Comparison of ENCODE assay signal across 13 cellular contexts in the genomic region with DNA sequence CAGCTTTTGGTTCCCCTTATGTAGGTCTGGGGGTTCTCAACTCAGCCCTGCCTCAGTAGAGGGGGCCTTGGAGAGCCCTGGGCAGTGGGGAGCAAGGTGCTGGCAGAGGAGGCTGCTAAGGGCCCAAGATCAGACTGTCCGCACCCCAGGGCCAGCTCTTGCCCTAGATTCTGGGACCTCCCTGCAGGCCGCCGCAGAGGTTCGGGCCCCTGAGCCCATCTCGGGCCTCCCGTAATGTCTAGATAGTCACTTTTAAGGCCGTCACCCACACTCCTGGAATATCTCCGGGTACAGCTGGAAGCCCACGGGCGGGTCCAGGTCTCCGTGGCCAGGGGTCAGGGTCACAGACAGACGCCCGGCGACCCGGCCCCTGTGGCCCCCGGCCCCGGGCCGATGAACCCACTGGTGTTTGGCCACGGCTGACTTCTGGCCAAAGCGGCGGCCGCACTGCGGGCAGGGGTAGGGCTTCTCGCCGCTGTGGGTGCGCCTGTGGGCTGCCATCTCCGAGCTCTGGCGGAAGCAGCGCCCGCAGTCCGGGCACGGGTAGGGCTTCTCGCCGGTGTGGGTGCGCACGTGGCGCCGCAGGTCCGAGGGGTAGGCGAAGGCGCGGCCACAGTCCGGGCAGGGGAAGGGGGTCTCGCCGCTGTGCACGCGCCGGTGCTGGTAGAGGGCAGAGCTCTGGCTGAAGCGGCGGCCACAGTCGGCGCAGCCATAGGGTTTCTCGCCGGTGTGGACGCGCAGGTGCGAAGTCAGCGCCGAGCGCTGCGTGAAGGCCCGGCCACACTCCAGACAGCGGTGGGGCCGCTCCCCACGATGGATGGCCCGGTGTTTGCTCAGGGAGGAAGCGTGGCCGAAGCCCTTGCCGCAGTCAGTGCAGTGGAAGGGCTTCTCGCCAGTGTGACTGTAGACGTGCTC. TPM values are rescaled to one million over a fixed set of nuclear protein-coding genes. Genes with fewer than 3 reads are reported as not detected.
DNase-seq lines count a peak whose midpoint lies in the region; ATAC-seq lines count a peak whose summit lies in the region.
"Had no signal": no experiment of that assay in that cellular context is flagged by ENCODE, and none has a peak within 500 bp of the region (broad histone marks: within the 10 kb centered on the region; RNA-seq: fewer than 3 reads in every experiment).

No MANE protein-coding gene starts in this region.

- peaks cover 2% of the 10 kb centered on the region for H3K9me3 ChIP-seq in trophoblast cell (ENCODE audit: insufficient read depth, low read depth, low read length)
- H3K9me3 ChIP-seq: BLaER1 treated with 17β-estradiol and CSF1 and Interleukin-3, amounts not matched to agents 10 nM and 100 nM had no signal

- H3K14ac ChIP-seq in trophoblast cell (ENCODE audit: low read length), result no peak overlapping the region

- H3K27ac Mint-ChIP-seq in activated CD4-positive, alpha-beta T cell treated with anti-CD3 and anti-CD28 coated beads for 36 hours, result peak overlapping the region; percentile 42
- H3K27ac Mint-ChIP-seq in activated T-helper 1 cell treated with anti-CD3 and anti-CD28 coated beads, Interleukin-12 subunit alpha, Interleukin-12 subunit beta, Interleukin-2, Interleukin-4 antibody, amounts not matched to agents 30 ng/mL and 10 ng/mL and 1 ng/mL, durations not matched to agents 14 hours and 24 hours and 36 hours, result no peak overlapping the region

- no peak overlapping the region for H3K4me2 ChIP-seq in trophoblast cell (ENCODE audit: low read length)

- H3K79me1 ChIP-seq in trophoblast cell (ENCODE audit: low read length), result peaks cover 13% of the 10 kb centered on the region

- POLR2A ChIA-PET in activated CD4-positive, alpha-beta T cell treated with anti-CD3 and anti-CD28 coated beads for 36 hours (lab: Charles Lee), result interaction anchor here (0.5 kb wide), 2 partner anchors 86 to 95 kb away, joined by 3 to 4 read pairs; no protein-coding TSS in a partner anchor

- no peak overlapping the region for H3K4me3 Mint-ChIP-seq in activated CD4-positive, alpha-beta T cell treated with anti-CD3 and anti-CD28 coated beads for 36 hours
- H3K4me3 Mint-ChIP-seq in activated T-helper 1 cell treated with anti-CD3 and anti-CD28 coated beads, Interleukin-12 subunit alpha, Interleukin-12 subunit beta, Interleukin-2, Interleukin-4 antibody, amounts not matched to agents 30 ng/mL and 10 ng/mL and 1 ng/mL, durations not matched to agents 14 hours and 24 hours and 36 hours, result peak overlapping the region; percentile 33

- H3K9me3 Mint-ChIP-seq in activated CD4-positive, alpha-beta T cell treated with anti-CD3 and anti-CD28 coated beads for 36 hours (ENCODE audit: low read depth), result no peaks in the 10 kb centered on the region
- H3K9me3 Mint-ChIP-seq in activated T-helper 1 cell treated with anti-CD3 and anti-CD28 coated beads, Interleukin-12 subunit alpha, Interleukin-12 subunit beta, Interleukin-2, Interleukin-4 antibody, amounts not matched to agents 30 ng/mL and 10 ng/mL and 1 ng/mL, durations not matched to agents 14 hours and 24 hours and 36 hours, result no peaks in the 10 kb centered on the region

- H3K23ac ChIP-seq in trophoblast cell (ENCODE audit: low read length), result no peak overlapping the region

- H3K27me3 Mint-ChIP-seq in activated CD4-positive, alpha-beta T cell treated with anti-CD3 and anti-CD28 coated beads for 36 hours, result no peaks in the 10 kb centered on the region
- no peaks in the 10 kb centered on the region for H3K27me3 Mint-ChIP-seq in activated T-helper 1 cell treated with anti-CD3 and anti-CD28 coated beads, Interleukin-12 subunit alpha, Interleukin-12 subunit beta, Interleukin-2, Interleukin-4 antibody, amounts not matched to agents 30 ng/mL and 10 ng/mL and 1 ng/mL, durations not matched to agents 14 hours and 24 hours and 36 hours (ENCODE audit: insufficient read depth)

- no peak for ATAC-seq in activated CD4-positive, alpha-beta T cell treated with anti-CD3 and anti-CD28 coated beads for 36 hours
- no peak for ATAC-seq in HG02798 (IDR thresholded peaks at IDR 0.05; ENCODE audit: poor library complexity, unreplicated experiment)
- ATAC-seq: PC-3 had no signal

- H3K27me3 ChIP-seq in trophoblast cell (ENCODE audit: insufficient read depth, low read length), result no peaks in the 10 kb centered on the region

- no peak overlapping the region for H2BK12ac ChIP-seq in trophoblast cell (ENCODE audit: low read length)

- intact Hi-C loops in activated CD4-positive, alpha-beta T cell treated with anti-CD3 and anti-CD28 coated beads for 36 hours (cut with DNase I, micrococcal nuclease), result loop anchor here (5.0 to 10.0 kb wide), 2 partner anchors 142 to 460 kb away; a partner anchor contains a TSS
- intact Hi-C loops in activated T-helper 1 cell treated with anti-CD3 and anti-CD28 coated beads, Interleukin-12 subunit alpha, Interleukin-12 subunit beta, Interleukin-2, Interleukin-4 antibody, amounts not matched to agents 30 ng/mL and 10 ng/mL and 1 ng/mL, durations not matched to agents 14 hours and 24 hours and 36 hours (cut with micrococcal nuclease), result loop anchor here (5.0 kb wide), 1 partner anchor 32 kb away; a partner anchor contains a TSS

- no peak overlapping the region for H4K91ac ChIP-seq in trophoblast cell (ENCODE audit: low read depth, low read length)

- H2AK5ac ChIP-seq in trophoblast cell (ENCODE audit: low read length), result no peak overlapping the region

- no peak for DNase-seq in activated CD4-positive, alpha-beta T cell treated with anti-CD3 and anti-CD28 coated beads for 36 hours
- DNase-seq in activated CD4-positive, alpha-beta T cell treated with anti-CD3 and anti-CD28 coated beads for 48 hours, result no peak
- no peak for DNase-seq in activated T-helper 1 cell treated with anti-CD3 and anti-CD28 coated beads, Interleukin-12 subunit alpha, Interleukin-12 subunit beta, Interleukin-2, Interleukin-4 antibody, amounts not matched to agents 30 ng/mL and 10 ng/mL and 1 ng/mL, durations not matched to agents 14 hours and 24 hours and 36 hours (ENCODE audit: low spot score)
- no peak for DNase-seq in trophoblast cell
- no peak for DNase-seq in foreskin melanocyte
- DNase-seq: 8988T, GOT3, NCI-H1105 treated with DMSO at 0.1 percent for 48 hours, NCI-H187 treated with DMSO at 0.1 percent for 48 hours, NCI-H446, PC-3 had no signal

- no peak overlapping the region for H3K4ac ChIP-seq in trophoblast cell (ENCODE audit: low read depth, low read length)

- H3K4me1 ChIP-seq in trophoblast cell (ENCODE audit: control insufficient read depth in 1 of 2, insufficient read depth in 2 of 2, low read length in 2 of 2), result peaks cover 7 to 9% of the 10 kb centered on the region in 2 experiments

- no CpG with 5 or more reads among the region's 71 CpGs for WGBS in trophoblast cell (ENCODE audit: extremely low coverage, insufficient coverage, insufficient read length)

- H3K9ac ChIP-seq in trophoblast cell (ENCODE audit: low read length), result no peak overlapping the region

- H3K36me3 ChIP-seq in trophoblast cell (ENCODE audit: control insufficient read depth in 1 of 2, insufficient read depth in 2 of 2, low read length in 2 of 2), result peaks cover 14% of the 10 kb centered on the region in 2 experiments

- no peak overlapping the region for H3K27ac ChIP-seq in trophoblast cell (ENCODE audit: low read depth, low read length)

- peaks cover 33% of the 10 kb centered on the region for H3K36me3 Mint-ChIP-seq in activated CD4-positive, alpha-beta T cell treated with anti-CD3 and anti-CD28 coated beads for 36 hours (ENCODE audit: low read depth)
- peaks cover 27% of the 10 kb centered on the region for H3K36me3 Mint-ChIP-seq in activated T-helper 1 cell treated with anti-CD3 and anti-CD28 coated beads, Interleukin-12 subunit alpha, Interleukin-12 subunit beta, Interleukin-2, Interleukin-4 antibody, amounts not matched to agents 30 ng/mL and 10 ng/mL and 1 ng/mL, durations not matched to agents 14 hours and 24 hours and 36 hours (ENCODE audit: low read depth)

- H2BK5ac ChIP-seq in trophoblast cell (ENCODE audit: low read depth, low read length, poor library complexity), result no peak overlapping the region

- H3K4me1 Mint-ChIP-seq in activated CD4-positive, alpha-beta T cell treated with anti-CD3 and anti-CD28 coated beads for 36 hours, result peaks cover 58% of the 10 kb centered on the region
- peaks cover 54% of the 10 kb centered on the region for H3K4me1 Mint-ChIP-seq in activated T-helper 1 cell treated with anti-CD3 and anti-CD28 coated beads, Interleukin-12 subunit alpha, Interleukin-12 subunit beta, Interleukin-2, Interleukin-4 antibody, amounts not matched to agents 30 ng/mL and 10 ng/mL and 1 ng/mL, durations not matched to agents 14 hours and 24 hours and 36 hours (ENCODE audit: low read depth)

- H4K8ac ChIP-seq in trophoblast cell (ENCODE audit: low read depth, low read length), result no peak overlapping the region

- H3K4me3 ChIP-seq in trophoblast cell (ENCODE audit: low read depth, low read length), result no peak overlapping the region
- H3K4me3 ChIP-seq: BLaER1 treated with 17β-estradiol and CSF1 and Interleukin-3, amounts not matched to agents 10 nM and 100 nM had no signal

- no peak overlapping the region for H2BK120ac ChIP-seq in trophoblast cell (ENCODE audit: insufficient read depth, low read length, poor library complexity)

- CTCF ChIA-PET in activated CD4-positive, alpha-beta T cell treated with anti-CD3 and anti-CD28 coated beads for 36 hours (lab: Charles Lee), result interaction anchor here (1.1 kb wide), 1 partner anchor 20 kb away, joined by 5 read pairs; a partner anchor contains a TSS

- H4K12ac ChIP-seq in trophoblast cell (ENCODE audit: low read depth, low read length), result no peak overlapping the region

- no peak overlapping the region for H2AFZ ChIP-seq in trophoblast cell (ENCODE audit: insufficient read depth, low read length, poor library complexity)

- peaks cover 6% of the 10 kb centered on the region for H3K79me2 ChIP-seq in trophoblast cell (ENCODE audit: control insufficient read depth, insufficient read depth, low read length, poor library complexity)

- H3K18ac ChIP-seq in trophoblast cell (ENCODE audit: low read length), result peak overlapping the region; percentile 21

RNA-seq across cellular contexts. Expression of a gene that starts 3.0 kb away (rescaled TPM):
- total RNA-seq in activated CD4-positive, alpha-beta T cell treated with anti-CD3 and anti-CD28 coated beads for 36 hours, result 10 to 100 TPM in 1 of 2 experiments, 1 to 10 TPM in 1; 8.0 to 11.2 TPM
- 17.9 and 21.2 TPM in 2 replicates for total RNA-seq in activated T-helper 1 cell treated with anti-CD3 and anti-CD28 coated beads, Interleukin-12 subunit alpha, Interleukin-12 subunit beta, Interleukin-2, Interleukin-4 antibody, amounts not matched to agents 30 ng/mL and 10 ng/mL and 1 ng/mL, durations not matched to agents 14 hours and 24 hours and 36 hours
- 4.2 and 4.4 TPM in 2 replicates for polyA plus RNA-seq in trophoblast cell (2013)

RNA-seq across cellular contexts. Expression of a gene that starts 16.3 kb away (rescaled TPM):
- total RNA-seq in activated CD4-positive, alpha-beta T cell treated with anti-CD3 and anti-CD28 coated beads for 36 hours, result 1 to 10 TPM; 7.1 to 9.1 TPM
- total RNA-seq in activated T-helper 1 cell treated with anti-CD3 and anti-CD28 coated beads, Interleukin-12 subunit alpha, Interleukin-12 subunit beta, Interleukin-2, Interleukin-4 antibody, amounts not matched to agents 30 ng/mL and 10 ng/mL and 1 ng/mL, durations not matched to agents 14 hours and 24 hours and 36 hours, result 7.4 and 9.4 TPM in 2 replicates
- 3.5 and 4.1 TPM in 2 replicates for polyA plus RNA-seq in trophoblast cell (2013)

RNA-seq across cellular contexts. Expression of a gene that starts 20.5 kb away (rescaled TPM):
- total RNA-seq in activated CD4-positive, alpha-beta T cell treated with anti-CD3 and anti-CD28 coated beads for 36 hours, result 1 to 10 TPM; 6.3 to 8.0 TPM
- total RNA-seq in activated T-helper 1 cell treated with anti-CD3 and anti-CD28 coated beads, Interleukin-12 subunit alpha, Interleukin-12 subunit beta, Interleukin-2, Interleukin-4 antibody, amounts not matched to agents 30 ng/mL and 10 ng/mL and 1 ng/mL, durations not matched to agents 14 hours and 24 hours and 36 hours, result 13.8 and 15.8 TPM in 2 replicates
- polyA plus RNA-seq in trophoblast cell (2013), result 3.6 and 3.8 TPM in 2 replicates

RNA-seq across cellular contexts. Expression of a gene that starts 28.8 kb away (rescaled TPM):
- 10 to 100 TPM in 1 of 2 experiments, 1 to 10 TPM in 1; 8.9 to 11.1 TPM for total RNA-seq in activated CD4-positive, alpha-beta T cell treated with anti-CD3 and anti-CD28 coated beads for 36 hours
- total RNA-seq in activated T-helper 1 cell treated with anti-CD3 and anti-CD28 coated beads, Interleukin-12 subunit alpha, Interleukin-12 subunit beta, Interleukin-2, Interleukin-4 antibody, amounts not matched to agents 30 ng/mL and 10 ng/mL and 1 ng/mL, durations not matched to agents 14 hours and 24 hours and 36 hours, result 13.7 and 14.6 TPM in 2 replicates
- 21.5 and 22.4 TPM in 2 replicates for polyA plus RNA-seq in trophoblast cell (2013)

RNA-seq across cellular contexts. Expression of a gene that starts 30.3 kb away (rescaled TPM):
- 10 to 100 TPM in 1 of 2 experiments, 1 to 10 TPM in 1; 9.2 to 10.8 TPM for total RNA-seq in activated CD4-positive, alpha-beta T cell treated with anti-CD3 and anti-CD28 coated beads for 36 hours
- 19.2 and 21.5 TPM in 2 replicates for total RNA-seq in activated T-helper 1 cell treated with anti-CD3 and anti-CD28 coated beads, Interleukin-12 subunit alpha, Interleukin-12 subunit beta, Interleukin-2, Interleukin-4 antibody, amounts not matched to agents 30 ng/mL and 10 ng/mL and 1 ng/mL, durations not matched to agents 14 hours and 24 hours and 36 hours
- 5.0 and 5.2 TPM in 2 replicates for polyA plus RNA-seq in trophoblast cell (2013)
